ENCODE assay signal across 28 cellular contexts in the genomic region with DNA sequence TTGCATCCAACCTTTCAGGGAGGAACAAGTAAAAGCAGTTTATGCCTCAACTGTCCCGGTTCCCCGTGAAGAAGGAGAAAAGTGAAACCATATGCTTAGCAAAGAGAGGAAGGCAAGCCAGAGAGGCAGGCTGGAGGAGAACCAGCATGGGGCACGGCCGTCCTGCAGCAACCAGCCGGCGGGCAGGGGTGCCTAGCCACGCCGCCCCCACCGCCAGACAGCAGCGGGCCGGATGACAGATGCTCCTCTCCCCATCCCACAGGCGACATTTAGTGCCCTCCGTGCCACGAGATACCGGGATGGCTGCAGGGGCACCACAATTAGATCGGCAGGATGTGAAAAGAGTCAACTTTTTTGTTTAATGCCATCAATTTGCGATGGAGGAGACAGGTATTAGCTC.
DNase-seq lines count a peak whose midpoint lies in the region; ATAC-seq and TF ChIP-seq lines count a peak whose summit lies in the region.
"Had no signal": no experiment of that assay in that cellular context is flagged by ENCODE, and none has a peak within 500 bp of the region (broad histone marks: within the 10 kb centered on the region; RNA-seq: fewer than 3 reads in every experiment).

No MANE protein-coding gene starts in this region.

- no peak for ATAC-seq in right cardiac atrium
- ATAC-seq in psoas muscle, result no peak
- ATAC-seq: A549, body of pancreas, T-helper 17 cell had no signal

- H3K4me1 ChIP-seq in left ventricle myocardium inferior, result peaks cover 6% of the 10 kb centered on the region
- H3K4me1 ChIP-seq in right cardiac atrium (ENCODE audit: control insufficient read depth, insufficient read depth, low read length), result no peaks in the 10 kb centered on the region
- H3K4me1 ChIP-seq in psoas muscle, result no peaks in the 10 kb centered on the region
- no peaks in the 10 kb centered on the region for H3K4me1 ChIP-seq in Caco-2
- H3K4me1 ChIP-seq in tibial artery, result peaks cover 0 to 21% (median 16%) of the 10 kb centered on the region in 4 donors
- H3K4me1 ChIP-seq: A549, body of pancreas, left lung had no signal

- H3K36me3 ChIP-seq in left ventricle myocardium inferior (no peaks in the 10 kb centered on the region), psoas muscle (ENCODE audit: insufficient read depth in 1 of 2, low read depth in 1 of 2) (no peaks in the 10 kb centered on the region), Caco-2 (ENCODE audit: control insufficient read depth, insufficient read depth, low read length) (no peaks in the 10 kb centered on the region), tibial artery (no peaks in the 10 kb centered on the region)
- H3K36me3 ChIP-seq: left lung, suprapubic skin had no signal

- H3K4me3 Mint-ChIP-seq in glutamatergic neuron (ENCODE audit: unreplicated experiment) (peak overlapping the region; percentile 55), Caco-2 (ENCODE audit: unreplicated experiment) (no peak overlapping the region)
- H3K4me3 Mint-ChIP-seq: activated T-cell treated with anti-CD3 and anti-CD28 coated beads, Interleukin-2, amount 50 U/mL, for 24 hours; CD4-positive, alpha-beta T cell; H9; naive B cell; T-helper 17 cell had no signal

- intact Hi-C loops in left ventricle myocardium inferior (cut with micrococcal nuclease), result no loop called here
- intact Hi-C loops in right cardiac atrium (cut with DNase I), result loop anchor here in 1 of 4 donors (10.0 kb wide), 1 partner anchor 289 kb away; no protein-coding TSS in a partner anchor
- intact Hi-C loops in psoas muscle (cut with DNase I), result no loop called here
- intact Hi-C loops in Caco-2 (cut with micrococcal nuclease; ENCODE audit: unreplicated experiment), result no loop called here
- intact Hi-C loops in tibial artery (cut with DNase I; ENCODE audit: low total_unique reads), result no loop called here

- H3K27me3 Mint-ChIP-seq in glutamatergic neuron (ENCODE audit: unreplicated experiment) (peaks cover 10% of the 10 kb centered on the region), Caco-2 (ENCODE audit: insufficient read depth, unreplicated experiment) (peaks cover 32% of the 10 kb centered on the region)

- H3K36me3 Mint-ChIP-seq in glutamatergic neuron (ENCODE audit: unreplicated experiment) (no peaks in the 10 kb centered on the region), Caco-2 (ENCODE audit: insufficient read depth, unreplicated experiment) (no peaks in the 10 kb centered on the region)
- H3K36me3 Mint-ChIP-seq: naive B cell had no signal

- H3K4me1 Mint-ChIP-seq in glutamatergic neuron (ENCODE audit: low read depth, unreplicated experiment), result peaks cover 47% of the 10 kb centered on the region
- H3K4me1 Mint-ChIP-seq in Caco-2 (ENCODE audit: low read depth, unreplicated experiment), result no peaks in the 10 kb centered on the region

- no TSS peak for BruUV-seq in Caco-2 (replicated peaks; lab: Mats Ljungman, UMichigan)

- POLR2A ChIA-PET in Caco-2 (lab: Charles Lee), result no interaction called here

- 59% methylated on average over 17 of the region's 17 CpGs for WGBS in right cardiac atrium
- WGBS in psoas muscle, 3 donors, result 4 to 10% (median 9%) methylated on average over 17 of the region's 17 CpGs

- H3K9me3 Mint-ChIP-seq in glutamatergic neuron (ENCODE audit: unreplicated experiment) (peaks cover 12% of the 10 kb centered on the region), Caco-2 (ENCODE audit: unreplicated experiment) (no peaks in the 10 kb centered on the region)
- H3K9me3 Mint-ChIP-seq: activated T-cell treated with anti-CD3 and anti-CD28 coated beads, Interleukin-2, amount 50 U/mL, for 24 hours; CD4-positive, alpha-beta T cell; H9 had no signal

- CTCF ChIA-PET in Caco-2 (lab: Charles Lee), result no interaction called here

- H3K27me3 ChIP-seq in left ventricle myocardium inferior (ENCODE audit: low read depth) (peaks cover 32% of the 10 kb centered on the region), right cardiac atrium (ENCODE audit: control insufficient read depth, insufficient read depth) (no peaks in the 10 kb centered on the region), psoas muscle (ENCODE audit: insufficient read depth in 3 of 3, low read length in 2 of 3) (peaks cover 0 to 31% (median 7%) of the 10 kb centered on the region in 3 donors), Caco-2 (replicated peaks; ENCODE audit: control insufficient read depth, insufficient read depth, low read length) (no peaks in the 10 kb centered on the region), tibial artery (peaks cover 0 to 55% of the 10 kb centered on the region in 2 donors)

- no peak for DNase-seq in left ventricle myocardium inferior
- no peak for DNase-seq in right cardiac atrium
- no peak for DNase-seq in glutamatergic neuron
- no peak for DNase-seq in psoas muscle
- DNase-seq in Caco-2, result no peak
- DNase-seq in dedifferentiated amniotic fluid mesenchymal stem cell (ENCODE audit: extremely low spot score), result no peak
- no peak for DNase-seq in tibial artery
- DNase-seq in EL, result no peak
- DNase-seq: activated T-cell treated with anti-CD3 and anti-CD28 coated beads, Interleukin-2, amount 50 U/mL, for 24 hours; AML-193; body of pancreas; CD4-positive, alpha-beta T cell; cerebellar nuclear complex; H9; KG1; left lung; MM.1S; naive B cell; NCI-H1930; NCI-H69; nucleus accumbens; PC-9; stimulated activated naive CD4-positive, alpha-beta T cell; T-helper 17 cell had no signal

- peak overlapping the region; percentile 52 for H3K4me3 ChIP-seq in left ventricle myocardium inferior
- no peak overlapping the region for H3K4me3 ChIP-seq in right cardiac atrium (ENCODE audit: low read length)
- H3K4me3 ChIP-seq in psoas muscle, result peak overlapping the region; percentile 50
- no peak overlapping the region for H3K4me3 ChIP-seq in Caco-2 (ENCODE audit: low read depth, low read length)
- peak overlapping the region in 1 of 2 donors; percentile 37 for H3K4me3 ChIP-seq in tibial artery
- H3K4me3 ChIP-seq: A549, body of pancreas, left lung, PC-9, smooth muscle cell, suprapubic skin had no signal

- TF ChIP-seq CTCF in left ventricle myocardium inferior (IDR thresholded peaks at IDR 0.05; ENCODE audit: borderline replicate concordance), result no peak
- TF ChIP-seq CTCF in glutamatergic neuron (IDR thresholded peaks at IDR 0.05; ENCODE audit: partially characterized antibody, unreplicated experiment), result no peak
- TF ChIP-seq CTCF in psoas muscle (IDR thresholded peaks at IDR 0.05), result no peak
- TF ChIP-seq CTCF in Caco-2 (IDR thresholded peaks at IDR 0.05; ENCODE audit: insufficient read depth in 1 of 2, low read depth in 1 of 2, low read length in 1 of 2, severe bottlenecking in 1 of 2, unreplicated experiment in 1 of 2), result no peak
- TF ChIP-seq CTCF in tibial artery (IDR thresholded peaks at IDR 0.05), result no peak

- H3K27ac Mint-ChIP-seq in glutamatergic neuron (ENCODE audit: unreplicated experiment) (peak overlapping the region; percentile 48), Caco-2 (ENCODE audit: unreplicated experiment) (no peak overlapping the region)
- H3K27ac Mint-ChIP-seq: activated T-cell treated with anti-CD3 and anti-CD28 coated beads, Interleukin-2, amount 50 U/mL, for 24 hours; CD4-positive, alpha-beta T cell; H9; naive B cell; T-helper 17 cell had no signal

- peak overlapping the region; percentile 43 for H3K27ac ChIP-seq in left ventricle myocardium inferior (replicated peaks)
- H3K27ac ChIP-seq in right cardiac atrium (ENCODE audit: low read length), result no peak overlapping the region
- no peak overlapping the region for H3K27ac ChIP-seq in psoas muscle
- H3K27ac ChIP-seq in tibial artery, result no peak overlapping the region
- H3K27ac ChIP-seq: A549, body of pancreas, HL-60, left lung, PC-9, suprapubic skin had no signal

- H3K9me3 ChIP-seq in left ventricle myocardium inferior (replicated peaks) (no peaks in the 10 kb centered on the region), right cardiac atrium (ENCODE audit: control insufficient read depth, low read length) (no peaks in the 10 kb centered on the region), psoas muscle (no peaks in the 10 kb centered on the region), Caco-2 (no peaks in the 10 kb centered on the region), tibial artery (no peaks in the 10 kb centered on the region)
- H3K9me3 ChIP-seq: A549, body of pancreas, left lung, suprapubic skin had no signal

Comparison
In these comparisons a context has a peak if more than half of its experiments do, and no peak if none do; other contexts are left out.
1. H3K4me3 ChIP-seq: peak in left ventricle myocardium inferior (single experiment) and psoas muscle (single experiment); none in right cardiac atrium (single experiment) and Caco-2 (single experiment).